Comparison of ENCODE assay signal across 24 cellular contexts in the genomic region with DNA sequence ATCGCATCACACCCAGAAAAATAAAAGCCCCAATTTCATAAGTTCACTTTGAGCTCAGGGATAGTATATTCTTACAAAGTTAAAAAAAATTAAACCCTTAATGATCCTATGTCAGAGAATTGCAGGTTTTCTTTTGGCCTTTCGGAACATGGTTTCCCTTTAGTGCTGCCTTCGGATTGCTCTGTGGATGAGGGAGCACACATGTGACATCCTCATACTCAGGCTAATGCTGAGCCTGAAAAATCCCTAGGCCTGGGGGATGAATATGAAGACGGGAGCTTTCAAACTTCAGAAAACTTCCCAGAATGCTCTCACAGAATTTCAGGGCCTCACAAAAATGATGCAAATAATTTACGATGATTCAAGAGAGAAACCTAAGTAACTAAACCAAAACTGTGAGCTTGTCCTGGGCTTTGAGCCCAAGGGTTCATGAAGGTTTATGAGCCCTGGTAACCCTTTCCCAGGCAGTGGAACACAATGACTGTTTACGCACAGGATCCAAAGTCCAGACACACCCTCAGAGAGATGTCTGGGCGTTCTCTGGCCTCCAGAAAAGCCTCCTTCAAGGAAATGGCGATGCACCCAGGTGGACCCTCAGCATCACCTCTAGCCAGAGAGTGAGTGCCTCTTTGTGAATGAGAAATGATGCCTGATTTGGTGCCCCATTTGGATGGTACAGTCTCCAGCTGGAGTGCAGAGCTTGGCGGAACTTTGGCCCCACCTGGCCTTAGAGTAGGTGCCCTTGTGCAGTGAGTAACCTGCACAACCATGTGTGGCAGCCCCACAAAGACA.
DNase-seq lines count a peak whose midpoint lies in the region; ATAC-seq, FAIRE-seq and TF ChIP-seq lines count a peak whose summit lies in the region.
"Had no signal": no experiment of that assay in that cellular context is flagged by ENCODE, and none has a peak within 500 bp of the region (broad histone marks: within the 10 kb centered on the region; RNA-seq: fewer than 3 reads in every experiment).

No MANE protein-coding gene starts in this region.

- H3K4me1 ChIP-seq in left ventricle myocardium inferior (peaks cover 6% of the 10 kb centered on the region), kidney (ENCODE audit: control insufficient read depth in 1 of 2, insufficient read depth in 1 of 2, low read depth in 1 of 2, low read length in 2 of 2) (peaks cover 6 to 13% of the 10 kb centered on the region in 2 donors), pancreas (no peaks in the 10 kb centered on the region)

- intact Hi-C loops in left ventricle myocardium inferior (cut with micrococcal nuclease) (no loop called here), Right ventricle myocardium inferior (cut with DNase I) (no loop called here), kidney (cut with DNase I) (no loop called here), pancreas (cut with DNase I) (no loop called here)

- H3K4me3 Mint-ChIP-seq in activated T-cell treated with anti-CD3 and anti-CD28 coated beads, Interleukin-2, amount 50 U/mL, for 24 hours: no peak overlapping the region
- H3K4me3 Mint-ChIP-seq: B cell; naive thymus-derived CD8-positive, alpha-beta T cell; stimulated activated effector memory CD8-positive, alpha-beta T cell treated with anti-CD3 and anti-CD28 coated beads, Interleukin-12 subunit alpha, Interleukin-12 subunit beta, amount 100 ng/mL, for 72 hours; T-helper 2 cell treated with Interferon-gamma antibody and Interleukin-4, amounts not matched to agents 5 μg/mL and 100 μg/mL, for 36 hours; WTC11 had no signal

- H3K9me3 Mint-ChIP-seq in activated T-cell treated with anti-CD3 and anti-CD28 coated beads, Interleukin-2, amount 50 U/mL, for 24 hours: no peaks in the 10 kb centered on the region
- H3K9me3 Mint-ChIP-seq: naive thymus-derived CD8-positive, alpha-beta T cell; stimulated activated effector memory CD8-positive, alpha-beta T cell treated with anti-CD3 and anti-CD28 coated beads, Interleukin-12 subunit alpha, Interleukin-12 subunit beta, amount 100 ng/mL, for 72 hours; T-helper 2 cell treated with Interferon-gamma antibody and Interleukin-4, amounts not matched to agents 5 μg/mL and 100 μg/mL, for 36 hours; WTC11 had no signal

- FAIRE-seq in kidney (lab: Jason Lieb, UNC): no peak
- FAIRE-seq in pancreas (lab: Jason Lieb, UNC): peak; percentile 9
- FAIRE-seq: A204.1 had no signal

- H3K27ac ChIP-seq in left ventricle myocardium inferior (replicated peaks): peak overlapping the region; percentile 60
- H3K27ac ChIP-seq in kidney (ENCODE audit: low read depth in 2 of 2, low read length in 2 of 2): peak overlapping the region; percentile 34 to 56
- H3K27ac ChIP-seq in pancreas: no peak overlapping the region
- H3K27ac ChIP-seq: ovary, thoracic aorta had no signal

- ATAC-seq in Right ventricle myocardium inferior: no peak
- peak in 2 of 4 donors; percentile 16 to 59 for ATAC-seq in pancreas
- no peak for ATAC-seq in HG02610 (IDR thresholded peaks at IDR 0.05; ENCODE audit: unreplicated experiment)
- no peak for ATAC-seq in GM21529 (IDR thresholded peaks at IDR 0.05; ENCODE audit: unreplicated experiment)
- ATAC-seq: naive thymus-derived CD8-positive, alpha-beta T cell; stimulated activated effector memory CD8-positive, alpha-beta T cell treated with anti-CD3 and anti-CD28 coated beads, Interleukin-12 subunit alpha, Interleukin-12 subunit beta, amount 100 ng/mL, for 72 hours; WTC11 had no signal

- H3K4me3 ChIP-seq in left ventricle myocardium inferior (no peak overlapping the region), kidney (ENCODE audit: low read length in 2 of 2) (no peak overlapping the region), pancreas (no peak overlapping the region)
- H3K4me3 ChIP-seq: ovary, thoracic aorta had no signal

- no peaks in the 10 kb centered on the region for H3K36me3 Mint-ChIP-seq in activated T-cell treated with anti-CD3 and anti-CD28 coated beads, Interleukin-2, amount 50 U/mL, for 24 hours (ENCODE audit: low read depth)
- H3K36me3 Mint-ChIP-seq: naive thymus-derived CD8-positive, alpha-beta T cell; stimulated activated effector memory CD8-positive, alpha-beta T cell treated with anti-CD3 and anti-CD28 coated beads, Interleukin-12 subunit alpha, Interleukin-12 subunit beta, amount 100 ng/mL, for 72 hours; WTC11 had no signal

- 85 to 91% methylated on average over 9 of the region's 9 CpGs for WGBS in pancreas, 2 donors

- H3K27ac Mint-ChIP-seq in activated T-cell treated with anti-CD3 and anti-CD28 coated beads, Interleukin-2, amount 50 U/mL, for 24 hours: no peak overlapping the region
- H3K27ac Mint-ChIP-seq: B cell; naive thymus-derived CD8-positive, alpha-beta T cell; stimulated activated effector memory CD8-positive, alpha-beta T cell treated with anti-CD3 and anti-CD28 coated beads, Interleukin-12 subunit alpha, Interleukin-12 subunit beta, amount 100 ng/mL, for 72 hours; T-helper 2 cell treated with Interferon-gamma antibody and Interleukin-4, amounts not matched to agents 5 μg/mL and 100 μg/mL, for 36 hours; WTC11 had no signal

- H3K9ac ChIP-seq in kidney (ENCODE audit: low read length in 2 of 2): peak overlapping the region in 1 of 2 donors; percentile 17
- H3K9ac ChIP-seq: SK-N-SH had no signal

- H3K36me3 ChIP-seq in left ventricle myocardium inferior (peaks cover 8% of the 10 kb centered on the region), kidney (ENCODE audit: control insufficient read depth in 1 of 2, insufficient read depth in 2 of 2, low read length in 2 of 2) (no peaks in the 10 kb centered on the region), pancreas (no peaks in the 10 kb centered on the region)
- H3K36me3 ChIP-seq: ovary, thoracic aorta had no signal

- H3K4me1 Mint-ChIP-seq in activated T-cell treated with anti-CD3 and anti-CD28 coated beads, Interleukin-2, amount 50 U/mL, for 24 hours (ENCODE audit: low read depth): peaks cover 9% of the 10 kb centered on the region
- H3K4me1 Mint-ChIP-seq: B cell had no signal

- no peaks in the 10 kb centered on the region for H3K9me3 ChIP-seq in left ventricle myocardium inferior (replicated peaks)
- H3K9me3 ChIP-seq in kidney (ENCODE audit: control insufficient read depth in 1 of 2, low read length in 2 of 2): no peaks in the 10 kb centered on the region
- no peaks in the 10 kb centered on the region for H3K9me3 ChIP-seq in pancreas
- H3K9me3 ChIP-seq: ovary, SK-N-SH, thoracic aorta had no signal

- TF ChIP-seq CTCF in left ventricle myocardium inferior (IDR thresholded peaks at IDR 0.05; ENCODE audit: borderline replicate concordance): no peak
- TF ChIP-seq CTCF in kidney (IDR thresholded peaks at IDR 0.05; ENCODE audit: borderline replicate concordance, extremely low read depth, insufficient read depth): no peak
- TF ChIP-seq CTCF in pancreas (IDR thresholded peaks at IDR 0.05): no peak

- DNase-seq in left ventricle myocardium inferior (no peak), Right ventricle myocardium inferior (ENCODE audit: missing footprints) (no peak), kidney (no peak), pancreas (no peak), NCI-H748 treated with DMSO at 0.1 percent for 48 hours (lab: John Stamatoyannopoulos, UW) (no peak)
- no peak for DNase-seq in activated T-cell treated with anti-CD3 and anti-CD28 coated beads, Interleukin-2, amount 50 U/mL, for 24 hours
- DNase-seq: activated CD4-positive, alpha-beta T cell treated with anti-CD3 and anti-CD28 coated beads, Interleukin-2, amount 50 U/mL, for 48 hours; activated effector memory CD4-positive, alpha-beta T cell treated with anti-CD3 and anti-CD28 coated beads, Interleukin-2, amount 50 U/mL, for 16 hours; H7; IMR-90; mesendoderm; naive thymus-derived CD8-positive, alpha-beta T cell; NCI-H2107; NCI-H510A; SK-N-SH had no signal

- H3K27me3 Mint-ChIP-seq in activated T-cell treated with anti-CD3 and anti-CD28 coated beads, Interleukin-2, amount 50 U/mL, for 24 hours: peaks cover 6% of the 10 kb centered on the region

- H3K27me3 ChIP-seq in left ventricle myocardium inferior (ENCODE audit: low read depth) (no peaks in the 10 kb centered on the region), pancreas (no peaks in the 10 kb centered on the region)
- H3K27me3 ChIP-seq: ovary had no signal

Comparison
In these comparisons a context has a peak if more than half of its experiments do, and no peak if none do; other contexts are left out.
1. H3K27ac ChIP-seq: peak in left ventricle myocardium inferior (single experiment) and kidney (2 of 2); none in pancreas (0 of 4).